8 cellular contexts compared by ENCODE assay signal in the genomic region with DNA sequence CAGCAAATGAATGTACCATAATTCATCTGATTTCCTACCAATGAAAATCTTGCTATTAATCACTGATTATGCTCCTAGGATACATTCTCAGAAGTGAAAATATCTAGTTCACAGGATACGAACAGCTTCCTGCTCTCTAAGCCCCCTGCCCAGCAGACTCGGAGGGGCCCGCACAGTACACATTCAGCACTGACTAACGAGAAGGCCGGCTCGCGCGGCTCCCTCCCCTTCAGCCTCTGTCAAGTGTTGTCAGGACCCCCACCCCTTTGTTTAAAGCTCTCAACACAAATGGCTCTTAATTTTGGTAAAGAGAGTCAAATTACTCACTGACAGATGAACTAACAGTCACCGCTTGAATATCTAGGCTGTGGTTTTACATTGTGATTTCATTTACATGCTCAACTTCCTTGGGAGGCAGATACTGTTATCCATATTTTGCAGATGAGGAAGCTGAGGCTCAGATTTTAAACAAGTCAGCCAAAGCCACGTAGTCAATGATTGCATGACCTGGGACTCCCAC.
DNase-seq lines count a peak whose midpoint lies in the region; ATAC-seq and TF ChIP-seq lines count a peak whose summit lies in the region.

No MANE protein-coding gene starts in this region.

- no peaks in the 10 kb centered on the region for H3K27me3 Mint-ChIP-seq in CD4-positive, alpha-beta memory T cell
- no peaks in the 10 kb centered on the region for H3K27me3 Mint-ChIP-seq in natural killer cell treated with Interleukin-12 subunit alpha and Interleukin-12 subunit beta and Interleukin-15 and Interleukin-18, amount 100 ng/mL, for 72 hours

- H3K4me3 ChIP-seq in CD4-positive, alpha-beta memory T cell (ENCODE audit: low read length in 2 of 2), result no peak overlapping the region
- no peak overlapping the region for H3K4me3 ChIP-seq in astrocyte of the cerebellum (ENCODE audit: low read depth, low read length)

- H3K36me3 ChIP-seq in CD4-positive, alpha-beta memory T cell (ENCODE audit: insufficient read depth, low read length), result peaks cover 43% of the 10 kb centered on the region

- TF ChIP-seq CTCF in astrocyte of the cerebellum (IDR thresholded peaks at IDR 0.05; ENCODE audit: low read depth, low read length, missing control alignments), result no peak

- peak overlapping the region; percentile 91 to 97 (median 97) for H3K27ac Mint-ChIP-seq in CD4-positive, alpha-beta memory T cell
- H3K27ac Mint-ChIP-seq in natural killer cell treated with Interleukin-12 subunit alpha and Interleukin-12 subunit beta and Interleukin-15 and Interleukin-18, amount 100 ng/mL, for 72 hours, result peak overlapping the region; percentile 92 to 93

- intact Hi-C loops in CD4-positive, alpha-beta memory T cell (cut with micrococcal nuclease), result no loop called here

- CTCF ChIA-PET in CD4-positive, alpha-beta memory T cell (lab: Charles Lee; ENCODE audit: partially characterized antibody), result interaction anchor here (0.6 to 1.5 kb wide), 3 partner anchors 36 to 115 kb away, joined by 3 to 4 read pairs (median 3); no protein-coding TSS in a partner anchor

- POLR2A ChIA-PET in CD4-positive, alpha-beta memory T cell (lab: Charles Lee; ENCODE audit: partially characterized antibody), result interaction anchor here (1.1 to 2.0 kb wide), 10 partner anchors 8 to 117 kb away, joined by 3 to 9 read pairs (median 5); a partner anchor contains a TSS

- no peaks in the 10 kb centered on the region for H3K9me3 Mint-ChIP-seq in CD4-positive, alpha-beta memory T cell
- no peaks in the 10 kb centered on the region for H3K9me3 Mint-ChIP-seq in natural killer cell treated with Interleukin-12 subunit alpha and Interleukin-12 subunit beta and Interleukin-15 and Interleukin-18, amount 100 ng/mL, for 72 hours

- ATAC-seq in natural killer cell treated with Interleukin-12 subunit alpha and Interleukin-12 subunit beta and Interleukin-15 and Interleukin-18, amount 100 ng/mL, for 72 hours, result peak in 1 of 2 donors; percentile 11

- no peaks in the 10 kb centered on the region for H3K27me3 ChIP-seq in CD4-positive, alpha-beta memory T cell (ENCODE audit: insufficient read depth, low read length)

- peaks cover 41% of the 10 kb centered on the region for H3K4me1 ChIP-seq in CD4-positive, alpha-beta memory T cell (ENCODE audit: insufficient read depth, low read length)

- H3K36me3 Mint-ChIP-seq in CD4-positive, alpha-beta memory T cell, result peaks cover 24 to 77% of the 10 kb centered on the region in 2 donors
- no peaks in the 10 kb centered on the region for H3K36me3 Mint-ChIP-seq in natural killer cell treated with Interleukin-12 subunit alpha and Interleukin-12 subunit beta and Interleukin-15 and Interleukin-18, amount 100 ng/mL, for 72 hours

- in situ Hi-C loops in astrocyte of the cerebellum (cut with HindIII; ENCODE audit: low sequenced_read_pairs), result no loop called here

- no peaks in the 10 kb centered on the region for H3K9me3 ChIP-seq in CD4-positive, alpha-beta memory T cell (ENCODE audit: control insufficient read depth in 1 of 2, low read length in 2 of 2)

- DNase-seq in CD4-positive, alpha-beta memory T cell, result no peak
- DNase-seq in Kasumi-1 (lab: John Stamatoyannopoulos, UW) (peak; percentile 75 to 80), astrocyte of the cerebellum (ENCODE audit: low read depth) (peak; percentile 57), inferior parietal cortex (ENCODE audit: extremely low spot score) (no peak), OCI-M2 (lab: John Stamatoyannopoulos, UW; ENCODE audit: unreplicated experiment) (no peak), NCI-H1092 treated with DMSO at 0.1 percent for 48 hours (lab: John Stamatoyannopoulos, UW) (no peak), erythroblast (lab: John Stamatoyannopoulos, UW) (no peak)
- no peak for DNase-seq in natural killer cell treated with Interleukin-12 subunit alpha and Interleukin-12 subunit beta and Interleukin-15 and Interleukin-18, amount 100 ng/mL, for 72 hours (ENCODE audit: low spot score)

- TF ChIP-seq POLR2A in erythroblast (IDR thresholded peaks at IDR 0.05; ENCODE audit: low read length), result no peak

- H3K4me1 Mint-ChIP-seq in CD4-positive, alpha-beta memory T cell, result peaks cover 23 to 56% (median 38%) of the 10 kb centered on the region in 4 donors
- peaks cover 45 to 47% of the 10 kb centered on the region in 2 donors for H3K4me1 Mint-ChIP-seq in natural killer cell treated with Interleukin-12 subunit alpha and Interleukin-12 subunit beta and Interleukin-15 and Interleukin-18, amount 100 ng/mL, for 72 hours (ENCODE audit: low read depth in 2 of 2)

- peak overlapping the region in 7 of 8 donors; percentile 1 to 61 (median 48) for H3K4me3 Mint-ChIP-seq in CD4-positive, alpha-beta memory T cell
- H3K4me3 Mint-ChIP-seq in natural killer cell treated with Interleukin-12 subunit alpha and Interleukin-12 subunit beta and Interleukin-15 and Interleukin-18, amount 100 ng/mL, for 72 hours, result peak overlapping the region; percentile 72

- peak overlapping the region; percentile 52 for H3K27ac ChIP-seq in CD4-positive, alpha-beta memory T cell (ENCODE audit: low read depth, low read length)

Comparison
In these comparisons a context has a peak if more than half of its experiments do, and no peak if none do; other contexts are left out.
1. DNase-seq: peak in Kasumi-1 (2 of 2) and astrocyte of the cerebellum (single experiment); none in CD4-positive, alpha-beta memory T cell (0 of 5), natural killer cell treated with Interleukin-12 subunit alpha and Interleukin-12 subunit beta and Interleukin-15 and Interleukin-18, amount 100 ng/mL, for 72 hours (single experiment), inferior parietal cortex (single experiment), OCI-M2 (single experiment), NCI-H1092 treated with DMSO at 0.1 percent for 48 hours (single experiment) and erythroblast (0 of 2).